Comparison of ENCODE assay signal across 8 cellular contexts in genomic region chr1:6440198-6441126, GRCh38. TPM values are rescaled to one million over a fixed set of nuclear protein-coding genes. Genes with fewer than 3 reads are reported as not detected.
A peak's percentile ranks its signal among the peaks of the same experiment; 100 is the strongest.
DNase-seq lines count a peak whose midpoint lies in the region; ATAC-seq and TF ChIP-seq lines count a peak whose summit lies in the region.

No MANE protein-coding gene starts in this region.

- ATAC-seq in esophagus mucosa (peak; percentile 77), HG03469 (IDR thresholded peaks at IDR 0.05; ENCODE audit: unreplicated experiment) (no peak)

- peak; percentile 44; the same call in 1 of the 2 replicates for TF ChIP-seq CTCF in GM12874 (IDR thresholded peaks at IDR 0.05; ENCODE audit: insufficient read depth, low read depth, low read length)
- TF ChIP-seq CTCF in retinal pigment epithelial cell (conservative IDR thresholded peaks at IDR 0.05; ENCODE audit: low read depth, low read length), result peak; percentile 33

- H3K4me3 ChIP-seq in retinal pigment epithelial cell (ENCODE audit: low read length), result no peak overlapping the region

- DNase-seq in NCI-H2171 treated with DMSO at 0.1 percent for 48 hours (lab: John Stamatoyannopoulos, UW), result peak; percentile 68
- DNase-seq in activated CD8-positive, alpha-beta memory T cell treated with anti-CD3 and anti-CD28 coated beads, Interleukin-2, amount 50 U/mL, for 1 hour (ENCODE audit: extremely low read depth), result peak; percentile 30
- DNase-seq in retinal pigment epithelial cell (ENCODE audit: low read depth), result no peak
- no peak for DNase-seq in G401 (ENCODE audit: low spot score)
- DNase-seq in NCI-H2029 treated with DMSO at 0.1 percent for 48 hours (lab: John Stamatoyannopoulos, UW), result no peak

- in situ Hi-C loops in G401 (cut with HindIII; ENCODE audit: low sequenced_read_pairs), result no loop called here

RNA-seq across cellular contexts. Expression of gene ESPN, which starts 15.9 kb away (rescaled TPM):
- 33.4 TPM for total RNA-seq in esophagus mucosa
- 0.07 TPM in 1 of 2 replicates, not detected in the other for total RNA-seq in G401 (2014; rRNA removed; shearing (Covaris generic))

RNA-seq across cellular contexts. Expression of gene HES2, which starts 20.7 kb away (rescaled TPM):
- 47.3 TPM for total RNA-seq in esophagus mucosa
- total RNA-seq in G401 (2014; rRNA removed; shearing (Covaris generic)), result 1.6 and 3.1 TPM in 2 replicates

RNA-seq across cellular contexts. Expression of gene TNFRSF25, which starts 25.5 kb away (rescaled TPM):
- total RNA-seq in esophagus mucosa, result 13.1 TPM
- 4.9 and 6.1 TPM in 2 replicates for total RNA-seq in G401 (2014; rRNA removed; shearing (Covaris generic))

RNA-seq across cellular contexts. Expression of gene ACOT7, which starts 46.9 kb away (rescaled TPM):
- 37.2 TPM for total RNA-seq in esophagus mucosa
- total RNA-seq in G401 (2014; rRNA removed; shearing (Covaris generic)), result 94.4 and 99.2 TPM in 2 replicates

RNA-seq across cellular contexts. Expression of gene PLEKHG5, which starts 51.0 kb away (rescaled TPM):
- total RNA-seq in esophagus mucosa, result 24.4 TPM
- total RNA-seq in G401 (2014; rRNA removed; shearing (Covaris generic)), result 8.2 and 8.6 TPM in 2 replicates

Comparison
In these comparisons a context has a peak if more than half of its experiments do, and no peak if none do; other contexts are left out.
1. DNase-seq: peak in NCI-H2171 treated with DMSO at 0.1 percent for 48 hours (single experiment) and activated CD8-positive, alpha-beta memory T cell treated with anti-CD3 and anti-CD28 coated beads, Interleukin-2, amount 50 U/mL, for 1 hour (single experiment); none in retinal pigment epithelial cell (single experiment), G401 (single experiment) and NCI-H2029 treated with DMSO at 0.1 percent for 48 hours (single experiment).
2. RNA of gene ESPN, which starts 15.9 kb away (total RNA-seq): 33.4 TPM in esophagus mucosa (single experiment); 0.07 TPM in G401; every median in the first group is over 10 times any median in the second.
3. RNA of gene HES2, which starts 20.7 kb away (total RNA-seq): 47.3 TPM in esophagus mucosa (single experiment); 1.6 to 3.1 TPM in G401; every median in the first group is over 10 times any median in the second.